In the genomic region with DNA sequence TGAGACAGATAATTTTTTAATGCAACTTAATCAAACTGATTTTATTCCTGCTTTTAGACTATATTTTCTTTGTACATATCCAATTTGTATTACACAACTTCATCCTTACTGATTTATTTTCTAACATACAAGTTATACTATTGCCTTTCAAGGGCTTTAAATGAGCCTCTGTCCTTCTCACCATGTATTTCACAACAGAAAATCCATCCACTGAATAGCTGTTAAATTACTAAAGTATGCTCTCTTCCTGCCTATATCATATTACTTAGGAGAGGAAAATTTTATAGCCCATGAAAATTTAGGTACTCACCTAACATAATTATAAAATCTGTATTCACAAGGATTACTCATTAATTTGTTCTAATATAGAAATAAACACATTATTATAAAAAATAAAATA, we compare ENCODE assay signal across 22 cellular contexts.
"Had no signal": no experiment of that assay in that cellular context is flagged by ENCODE, and none has a peak within 500 bp of the region (broad histone marks: within the 10 kb centered on the region; RNA-seq: fewer than 3 reads in every experiment).

No MANE protein-coding gene starts in this region.

- H3K27me3 ChIP-seq: adrenal gland, colonic mucosa, heart right ventricle, neutrophil, pancreas, suprapubic skin, tibial nerve had no signal

- H3K4me3 ChIP-seq: adrenal gland, colonic mucosa, dorsolateral prefrontal cortex, heart right ventricle, pancreas, psoas muscle, suprapubic skin, tibial nerve had no signal

- H3K9me3 ChIP-seq: adrenal gland, colonic mucosa, neutrophil, pancreas, psoas muscle, suprapubic skin, tibial nerve had no signal

- H3K27ac ChIP-seq: adrenal gland, colonic mucosa, dorsolateral prefrontal cortex, heart right ventricle, neutrophil, pancreas, psoas muscle, suprapubic skin, tibial nerve had no signal

- DNase-seq: activated B cell treated with CpG ODN at 0.5 μM for 24 hours; activated CD4-positive, alpha-beta T cell treated with anti-CD3 and anti-CD28 coated beads for 36 hours; activated CD4-positive, alpha-beta T cell treated with anti-CD3 and anti-CD28 coated beads, Interleukin-2, amount 50 U/mL, for 4 hours; activated CD8-positive, alpha-beta memory T cell treated with anti-CD3 and anti-CD28 coated beads for 24 hours; activated CD8-positive, alpha-beta memory T cell treated with anti-CD3 and anti-CD28 coated beads, Interleukin-2, amount 50 U/mL, for 4 hours; activated T-cell treated with anti-CD3 and anti-CD28 coated beads, Interleukin-2, amount 50 U/mL, for 24 hours; adrenal gland; colonic mucosa; dorsolateral prefrontal cortex; effector memory CD8-positive, alpha-beta T cell; heart right ventricle; left colon; pancreas; psoas muscle; right cardiac atrium; small intestine; stimulated activated CD4-positive, alpha-beta T cell treated with anti-CD3 and anti-CD28 coated beads, Interleukin-2, amount 100 ng/mL, for 24 hours; stimulated activated naive CD8-positive, alpha-beta T cell treated with anti-CD3 and anti-CD28 coated beads, Interleukin-15, amount 100 ng/mL, for 72 hours; T1000 had no signal

- H3K36me3 ChIP-seq: adrenal gland, colonic mucosa, heart right ventricle, neutrophil, pancreas, suprapubic skin, tibial nerve had no signal

- H3K4me1 ChIP-seq: adrenal gland, colonic mucosa, heart right ventricle, pancreas, psoas muscle, suprapubic skin, tibial nerve had no signal
